Comparison of ENCODE assay signal across 17 cellular contexts in the genomic region with DNA sequence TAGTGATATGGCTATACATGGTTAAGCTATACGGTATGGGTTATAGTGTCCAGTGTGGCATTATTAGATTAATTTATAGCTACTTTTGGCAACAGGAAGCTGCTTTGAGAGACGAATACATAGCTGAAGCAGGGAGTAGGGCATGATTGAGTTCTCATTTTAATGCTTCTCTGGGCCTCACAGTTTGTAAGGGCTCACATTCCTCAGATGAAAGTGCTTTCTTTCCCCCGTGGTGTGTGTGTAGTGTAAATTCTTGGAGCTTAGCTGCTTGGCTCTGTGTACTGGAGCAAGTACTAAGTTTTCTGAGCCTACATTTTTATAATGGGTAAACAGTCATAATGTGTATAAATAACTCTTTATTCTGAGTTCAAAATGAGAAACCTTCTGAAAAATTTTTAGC.
DNase-seq lines count a peak whose midpoint lies in the region; ATAC-seq and TF ChIP-seq lines count a peak whose summit lies in the region.
"Had no signal": no experiment of that assay in that cellular context is flagged by ENCODE, and none has a peak within 500 bp of the region (broad histone marks: within the 10 kb centered on the region; RNA-seq: fewer than 3 reads in every experiment).

No MANE protein-coding gene starts in this region.

- WGBS in hepatocyte (ENCODE audit: low lambda C conversion rate, missing lambda C conversion rate) = 27% methylated on average over 3 of the region's 3 CpGs

- H3K4me2 ChIP-seq in hepatocyte = peak overlapping the region; percentile 29
- H3K4me2 ChIP-seq: PC-9 had no signal

- H3K27ac ChIP-seq in ascending aorta = peak overlapping the region; percentile 22 to 43
- no peak overlapping the region for H3K27ac ChIP-seq in hepatocyte
- H3K27ac ChIP-seq: PC-9, SJSA1 had no signal

- DNase-seq in AG08395 (ENCODE audit: low spot score) = peak; percentile 11
- no peak for DNase-seq in ascending aorta (ENCODE audit: low spot score in 2 of 2)
- no peak for DNase-seq in hepatocyte (ENCODE audit: low spot score)
- peak; percentile 68 for DNase-seq in renal cortical epithelial cell (ENCODE audit: low read depth)
- no peak for DNase-seq in HK-2 (ENCODE audit: unreplicated experiment)
- DNase-seq: activated naive CD8-positive, alpha-beta T cell treated with anti-CD3 and anti-CD28 coated beads, Interleukin-2, amount 50 U/mL, for 24 hours; CD4-positive, CD25-positive, alpha-beta regulatory T cell; effector memory CD8-positive, alpha-beta T cell; NCI-H187 treated with DMSO at 0.1 percent for 48 hours; NCI-H226; PC-9; T-helper 9 cell had no signal

- intact Hi-C loops in ascending aorta (cut with DNase I) = no loop called here

- H3K27me3 ChIP-seq in ascending aorta = no peaks in the 10 kb centered on the region
- no peaks in the 10 kb centered on the region for H3K27me3 ChIP-seq in hepatocyte
- H3K27me3 ChIP-seq: SJSA1 had no signal

- no peak overlapping the region for H2AFZ ChIP-seq in hepatocyte
- H2AFZ ChIP-seq: PC-9 had no signal

- no peaks in the 10 kb centered on the region for H4K20me1 ChIP-seq in hepatocyte (ENCODE audit: insufficient read depth, poor library complexity, severe bottlenecking)

- peaks cover 20% of the 10 kb centered on the region for H3K79me2 ChIP-seq in hepatocyte

- ATAC-seq in HG02852 (IDR thresholded peaks at IDR 0.05; ENCODE audit: unreplicated experiment) (no peak), GM18519 (IDR thresholded peaks at IDR 0.05; ENCODE audit: low FRiP score, unreplicated experiment) (no peak), HG03521 (IDR thresholded peaks at IDR 0.05; ENCODE audit: unreplicated experiment) (no peak)
- ATAC-seq: activated CD4-positive, CD25-positive, alpha-beta regulatory T cell treated with anti-CD3 and anti-CD28 coated beads, Interleukin-2, amount 50 U/mL, for 24 hours; activated naive CD8-positive, alpha-beta T cell treated with anti-CD3 and anti-CD28 coated beads, Interleukin-2, amount 50 U/mL, for 24 hours; effector memory CD8-positive, alpha-beta T cell had no signal

- no peaks in the 10 kb centered on the region for H3K9me3 ChIP-seq in ascending aorta
- H3K9me3 ChIP-seq in hepatocyte (ENCODE audit: low read depth) = peaks cover 6% of the 10 kb centered on the region

- H3K9me2 ChIP-seq in hepatocyte (replicated peaks; ENCODE audit: insufficient read depth) = no peaks in the 10 kb centered on the region

- H3K4me1 ChIP-seq in ascending aorta (peaks cover 0 to 11% of the 10 kb centered on the region in 2 donors), hepatocyte (ENCODE audit: insufficient read depth) (peaks cover 4% of the 10 kb centered on the region)
- H3K4me1 ChIP-seq: SJSA1 had no signal

- no peaks in the 10 kb centered on the region for H3K36me3 ChIP-seq in ascending aorta
- H3K36me3 ChIP-seq in hepatocyte (replicated peaks; ENCODE audit: insufficient read depth, low read depth) = no peaks in the 10 kb centered on the region
- H3K36me3 ChIP-seq: SJSA1 had no signal

- H3K4me3 ChIP-seq in ascending aorta (no peak overlapping the region), hepatocyte (no peak overlapping the region)
- H3K4me3 ChIP-seq: PC-9, SJSA1 had no signal

- TF ChIP-seq CTCF in ascending aorta (IDR thresholded peaks at IDR 0.05) = no peak
- no peak for TF ChIP-seq CTCF in hepatocyte (IDR thresholded peaks at IDR 0.05; ENCODE audit: poor library complexity)

Comparison
In these comparisons a context has a peak if more than half of its experiments do, and no peak if none do; other contexts are left out.
1. DNase-seq: peak in AG08395 (single experiment) and renal cortical epithelial cell (single experiment); none in ascending aorta (0 of 2), hepatocyte (single experiment) and HK-2 (single experiment).